Comparison of ENCODE assay signal across 23 cellular contexts in genomic region chr2:226979004-226979403, GRCh38.
DNase-seq lines count a peak whose midpoint lies in the region; ATAC-seq, FAIRE-seq and TF ChIP-seq lines count a peak whose summit lies in the region.
"Had no signal": no experiment of that assay in that cellular context is flagged by ENCODE, and none has a peak within 500 bp of the region (broad histone marks: within the 10 kb centered on the region; RNA-seq: fewer than 3 reads in every experiment).

No MANE protein-coding gene starts in this region.

- H2AK5ac ChIP-seq in H1 (ENCODE audit: low read depth, low read length) (no peak overlapping the region), neuronal stem cell (ENCODE audit: low read depth, low read length) (no peak overlapping the region)

- WGBS in H1 (ENCODE audit: extremely low coverage in 1 of 2, insufficient coverage in 1 of 2, insufficient read length in 1 of 2, insufficient replicate concordance in 2 of 2, low coverage in 1 of 2, low lambda C conversion rate in 2 of 2, missing lambda C conversion rate in 1 of 2), 2 experiments, result 100% methylated on average over 4 of the region's 4 CpGs; no CpG with 5 or more reads in 1 of the 2 experiments
- WGBS in neuronal stem cell (ENCODE audit: extremely low coverage in 2 of 2, insufficient read length in 2 of 2, insufficient replicate concordance in 1 of 2), 2 donors, result no CpG with 5 or more reads among the region's 4 CpGs

- no peaks in the 10 kb centered on the region for H3K23me2 ChIP-seq in H1 (ENCODE audit: low read depth, low read length)

- TF ChIP-seq EP300 in H1 (IDR thresholded peaks at IDR 0.05; ENCODE audit: borderline replicate concordance in 1 of 2, low read depth in 2 of 2, low read length in 2 of 2), result no peak

- TF ChIP-seq CTCF in DND-41 (IDR thresholded peaks at IDR 0.05; ENCODE audit: borderline replicate concordance, extremely low read depth, low read length, poor library complexity, severe bottlenecking) (no peak), H1 (IDR thresholded peaks at IDR 0.05; ENCODE audit: control extremely low read depth in 1 of 3, insufficient read depth in 1 of 3, low read depth in 1 of 3, low read length in 3 of 3) (0 out of 4 replicates have a peak, but pooled peaks of 1 of the 3 experiments have one; percentile 1)

- H3K4me1 Mint-ChIP-seq in stimulated activated naive CD8-positive, alpha-beta T cell treated with anti-CD3 and anti-CD28 coated beads, Interleukin-15, amount 100 ng/mL, for 72 hours, result peaks cover 27% of the 10 kb centered on the region

- H3K4ac ChIP-seq in H1 (replicated peaks; ENCODE audit: insufficient read length, low read depth, low read length) (no peak overlapping the region), neuronal stem cell (ENCODE audit: low read length) (no peak overlapping the region)

- CTCF ChIA-PET in H1 (lab: Charles Lee; ENCODE audit: partially characterized antibody), result interaction anchor here (0.7 to 1.4 kb wide), 8 partner anchors 12 to 218 kb away, joined by 3 to 6 read pairs (median 3); no protein-coding TSS in a partner anchor

- TF ChIP-seq RAD21 in H1 (IDR thresholded peaks at IDR 0.05 in 1 of 2, conservative IDR thresholded peaks at IDR 0.05 in 1 of 2; ENCODE audit: low read depth in 2 of 2, low read length in 2 of 2), result peak; percentile 20 to 37

- H3K4me3 Mint-ChIP-seq in stimulated activated naive CD8-positive, alpha-beta T cell treated with anti-CD3 and anti-CD28 coated beads, Interleukin-15, amount 100 ng/mL, for 72 hours, result no peak overlapping the region
- H3K4me3 Mint-ChIP-seq: activated T-cell treated with anti-CD3 and anti-CD28 coated beads, Interleukin-2, amount 50 U/mL, for 72 hours had no signal

- H3K9me3 ChIP-seq in DND-41 (ENCODE audit: insufficient read depth, low read length, severe bottlenecking) (no peaks in the 10 kb centered on the region), H1 (ENCODE audit: insufficient read depth in 2 of 2, low read depth in 1 of 2, low read length in 1 of 2) (no peaks in the 10 kb centered on the region), neuronal stem cell (replicated peaks in 1 of 2; ENCODE audit: control insufficient read depth in 2 of 2, insufficient read depth in 1 of 2, low read depth in 1 of 2, low read length in 2 of 2) (no peaks in the 10 kb centered on the region)
- H3K9me3 ChIP-seq: left ventricle myocardium inferior, neutrophil had no signal

- H3K23ac ChIP-seq in H1 (ENCODE audit: insufficient read length) (no peak overlapping the region), neuronal stem cell (ENCODE audit: low read depth, low read length, poor library complexity) (no peak overlapping the region)

- H3K36me3 ChIP-seq in DND-41 (ENCODE audit: insufficient read depth, low read length) (0 out of 2 replicates have a peak, but pooled peaks cover 4% of the 10 kb centered on the region), H1 (ENCODE audit: control insufficient read depth in 2 of 4, insufficient read depth in 4 of 4, low read length in 3 of 4) (no peaks in the 10 kb centered on the region), neuronal stem cell (replicated peaks in 1 of 2; ENCODE audit: control insufficient read depth in 2 of 2, insufficient read depth in 2 of 2, low read length in 2 of 2) (no peaks in the 10 kb centered on the region)
- H3K36me3 ChIP-seq: left ventricle myocardium inferior, neutrophil had no signal

- POLR2A ChIA-PET in H1 (lab: Charles Lee; ENCODE audit: partially characterized antibody), result no interaction called here

- FAIRE-seq in H1 (lab: Jason Lieb, UNC) (no peak), urothelium cell line (lab: Jason Lieb, UNC) (no peak)
- FAIRE-seq: astrocyte had no signal

- H3K9me3 Mint-ChIP-seq in stimulated activated naive CD8-positive, alpha-beta T cell treated with anti-CD3 and anti-CD28 coated beads, Interleukin-15, amount 100 ng/mL, for 72 hours, result no peaks in the 10 kb centered on the region
- H3K9me3 Mint-ChIP-seq: activated naive CD4-positive, alpha-beta T cell treated with anti-CD3 and anti-CD28 coated beads, Interleukin-2, amount 50 U/mL, for 72 hours; activated T-cell treated with anti-CD3 and anti-CD28 coated beads, Interleukin-2, amount 50 U/mL, for 72 hours had no signal

- H2BK5ac ChIP-seq in H1 (ENCODE audit: low read depth, low read length) (no peak overlapping the region), neuronal stem cell (ENCODE audit: low read length) (no peak overlapping the region)

- H4K91ac ChIP-seq in H1 (replicated peaks; ENCODE audit: insufficient read length, low read length) (no peak overlapping the region), neuronal stem cell (ENCODE audit: low read depth, low read length, poor library complexity) (no peak overlapping the region)

- no peak for ATAC-seq in DND-41 (ENCODE audit: insufficient read depth, low read depth)
- no peak for ATAC-seq in stimulated activated naive CD8-positive, alpha-beta T cell treated with anti-CD3 and anti-CD28 coated beads, Interleukin-15, amount 100 ng/mL, for 72 hours
- ATAC-seq: activated naive CD4-positive, alpha-beta T cell treated with anti-CD3 and anti-CD28 coated beads, Interleukin-2, amount 50 U/mL, for 72 hours; activated T-cell treated with anti-CD3 and anti-CD28 coated beads, Interleukin-2, amount 50 U/mL, for 72 hours had no signal

- no peak overlapping the region for H3K4me3 ChIP-seq in DND-41 (ENCODE audit: low read depth in 1 of 2, low read length in 2 of 2)
- no peak overlapping the region for H3K4me3 ChIP-seq in H1 (ENCODE audit: extremely low read depth in 1 of 4, insufficient read depth in 2 of 4, low read depth in 3 of 4, low read length in 4 of 4)
- no peak overlapping the region for H3K4me3 ChIP-seq in neuronal stem cell (ENCODE audit: low read length in 2 of 2)
- H3K4me3 ChIP-seq: left ventricle myocardium inferior, SK-N-MC had no signal

- H3K4me1 ChIP-seq in DND-41 (ENCODE audit: insufficient read depth, low read length) (peaks cover 70% of the 10 kb centered on the region), H1 (replicated peaks in 1 of 4; ENCODE audit: control insufficient read depth in 3 of 4, insufficient read depth in 4 of 4, low read length in 3 of 4) (no peaks in the 10 kb centered on the region; a peak in 1 of 7 replicates), neuronal stem cell (ENCODE audit: control insufficient read depth in 2 of 2, insufficient read depth in 1 of 2, low read depth in 1 of 2, low read length in 2 of 2) (peaks cover 5 to 10% of the 10 kb centered on the region in 2 donors)

- H3K14ac ChIP-seq in H1 (ENCODE audit: insufficient read length) (no peak overlapping the region), neuronal stem cell (ENCODE audit: low read length) (no peak overlapping the region)

- H2BK120ac ChIP-seq in H1 (replicated peaks; ENCODE audit: low read depth, low read length), result no peak overlapping the region
- H2BK120ac ChIP-seq in neuronal stem cell (ENCODE audit: low read depth, low read length), result no peak overlapping the region

- H4K20me1 ChIP-seq in DND-41 (ENCODE audit: insufficient read depth, low read length), result no peaks in the 10 kb centered on the region
- no peaks in the 10 kb centered on the region for H4K20me1 ChIP-seq in H1 (replicated peaks in 1 of 2; ENCODE audit: control insufficient read depth in 1 of 2, insufficient read depth in 2 of 2, low read length in 2 of 2)

- H3K18ac ChIP-seq in H1 (ENCODE audit: extremely low read depth, low read length) (no peak overlapping the region), neuronal stem cell (ENCODE audit: low read length) (no peak overlapping the region)

- H3K79me1 ChIP-seq in H1 (ENCODE audit: low read depth, low read length) (no peaks in the 10 kb centered on the region), neuronal stem cell (ENCODE audit: low read depth, low read length) (no peaks in the 10 kb centered on the region)

- H3K4me2 ChIP-seq in DND-41 (ENCODE audit: insufficient read depth, low read length) (no peak overlapping the region), H1 (ENCODE audit: insufficient read depth in 1 of 2, low read depth in 2 of 2, low read length in 2 of 2) (no peak overlapping the region), neuronal stem cell (ENCODE audit: insufficient read depth, low read length, poor library complexity, severe bottlenecking) (no peak overlapping the region)

- H2BK15ac ChIP-seq in H1 (ENCODE audit: low read length), result no peak overlapping the region
- no peak overlapping the region for H2BK15ac ChIP-seq in neuronal stem cell (ENCODE audit: low read length)

- H3K27me3 ChIP-seq in DND-41 (ENCODE audit: insufficient read depth, low read length, poor library complexity) (no peaks in the 10 kb centered on the region), H1 (replicated peaks in 1 of 4; ENCODE audit: control insufficient read depth in 3 of 4, extremely low read depth in 1 of 4, insufficient read depth in 3 of 4, low read length in 3 of 4) (no peaks in the 10 kb centered on the region), neuronal stem cell (ENCODE audit: control insufficient read depth in 3 of 3, insufficient read depth in 3 of 3, low read depth in 1 of 3, low read length in 3 of 3) (no peaks in the 10 kb centered on the region)
- H3K27me3 ChIP-seq: neutrophil had no signal

- in situ Hi-C loops in SK-MEL-5 (cut with HindIII; ENCODE audit: low pct_unique_long_range_greater_than_20kb, low sequenced_read_pairs), result no loop called here

- H3K79me2 ChIP-seq in DND-41 (ENCODE audit: insufficient read depth, low read length), result no peaks in the 10 kb centered on the region
- no peaks in the 10 kb centered on the region for H3K79me2 ChIP-seq in H1 (ENCODE audit: control insufficient read depth in 1 of 2, insufficient read depth in 2 of 2, low read length in 2 of 2)

- no peaks in the 10 kb centered on the region for H3K27me3 Mint-ChIP-seq in stimulated activated naive CD8-positive, alpha-beta T cell treated with anti-CD3 and anti-CD28 coated beads, Interleukin-15, amount 100 ng/mL, for 72 hours

- no peak overlapping the region for H3K27ac Mint-ChIP-seq in stimulated activated naive CD8-positive, alpha-beta T cell treated with anti-CD3 and anti-CD28 coated beads, Interleukin-15, amount 100 ng/mL, for 72 hours
- H3K27ac Mint-ChIP-seq: activated T-cell treated with anti-CD3 and anti-CD28 coated beads, Interleukin-2, amount 50 U/mL, for 72 hours had no signal

- DNase-seq in DND-41, result no peak
- peak; percentile 24 for DNase-seq in SK-MEL-5 (ENCODE audit: low read depth, low spot score)
- no peak for DNase-seq in H1 (ENCODE audit: low read depth in 1 of 2, low spot score in 2 of 2)
- no peak for DNase-seq in neuronal stem cell (ENCODE audit: low spot score)
- no peak for DNase-seq in stimulated activated naive CD8-positive, alpha-beta T cell treated with anti-CD3 and anti-CD28 coated beads, Interleukin-15, amount 100 ng/mL, for 72 hours
- no peak for DNase-seq in urothelium cell line (ENCODE audit: low spot score)
- no peak for DNase-seq in NCI-H748 treated with DMSO at 0.1 percent for 48 hours (lab: John Stamatoyannopoulos, UW)
- DNase-seq in ecto neural progenitor cell (ENCODE audit: low spot score), result no peak
- DNase-seq: activated CD4-positive, CD25-positive, alpha-beta regulatory T cell treated with anti-CD3 and anti-CD28 coated beads, Interleukin-2, amount 50 U/mL, for 72 hours; activated T-cell treated with anti-CD3 and anti-CD28 coated beads, Interleukin-2, amount 50 U/mL, for 72 hours; GDM1; glutamatergic neuron; KG1; left ventricle myocardium inferior; MV-4-11; NCI-H1694 treated with DMSO at 0.1 percent for 48 hours; stimulated activated CD4-positive, alpha-beta T cell treated with anti-CD3 and anti-CD28 coated beads, Interleukin-12 subunit alpha, Interleukin-12 subunit beta, amount 100 ng/mL, for 4 hours; stimulated activated CD8-positive, alpha-beta memory T cell treated with anti-CD3 and anti-CD28 coated beads, Interleukin-4, amount 100 ng/mL, for 48 hours had no signal

- H2AFZ ChIP-seq in DND-41 (ENCODE audit: low read depth, low read length) (no peak overlapping the region), H1 (ENCODE audit: low read length) (no peak overlapping the region), neuronal stem cell (ENCODE audit: low read length) (peak overlapping the region; percentile 6)

- H3K27ac ChIP-seq in DND-41 (ENCODE audit: low read length) (peak overlapping the region; percentile 81), H1 (ENCODE audit: low read depth, low read length) (no peak overlapping the region), neuronal stem cell (replicated peaks; ENCODE audit: low read length) (no peak overlapping the region)
- H3K27ac ChIP-seq: C4-2B, left ventricle myocardium inferior, neutrophil, SK-N-MC had no signal

- H3K9ac ChIP-seq in DND-41 (ENCODE audit: low read depth, low read length), result no peak overlapping the region
- H3K9ac ChIP-seq in H1 (replicated peaks in 1 of 4; ENCODE audit: extremely low read depth in 1 of 4, low read depth in 3 of 4, low read length in 3 of 4), result no peak overlapping the region
- no peak overlapping the region for H3K9ac ChIP-seq in neuronal stem cell (ENCODE audit: low read depth, low read length, poor library complexity)

- no peak for TF ChIP-seq POLR2A in H1 (IDR thresholded peaks at IDR 0.05; ENCODE audit: control extremely low read depth in 1 of 2, low read depth in 2 of 2, low read length in 2 of 2)

- no peak overlapping the region for H2BK20ac ChIP-seq in H1 (ENCODE audit: low read length)

- H3K56ac ChIP-seq in H1 (replicated peaks; ENCODE audit: insufficient read length, low read depth, low read length), result no peak overlapping the region

- H4K5ac ChIP-seq in H1 (ENCODE audit: insufficient read length, low read depth, low read length), result no peak overlapping the region

- H4K8ac ChIP-seq in H1 (ENCODE audit: extremely low read depth, insufficient read depth, low read length) (no peak overlapping the region), neuronal stem cell (ENCODE audit: low read depth, low read length) (no peak overlapping the region)

- H2BK12ac ChIP-seq in H1 (ENCODE audit: low read depth, low read length) (no peak overlapping the region), neuronal stem cell (ENCODE audit: low read length) (no peak overlapping the region)
